In genomic region chr21:31456201-31456600, GRCh38 we compare ENCODE assay signal across 5 cellular contexts.
"Had no signal": no experiment of that assay in that cellular context is flagged by ENCODE, and none has a peak within 500 bp of the region (broad histone marks: within the 10 kb centered on the region; RNA-seq: fewer than 3 reads in every experiment).

No MANE protein-coding gene starts in this region.

- DNase-seq: H9, HCEC 1CT, KBM-7 had no signal

- ATAC-seq: GM23338, HepG2 had no signal
